Comparison of ENCODE assay signal across 14 cellular contexts in the genomic region with DNA sequence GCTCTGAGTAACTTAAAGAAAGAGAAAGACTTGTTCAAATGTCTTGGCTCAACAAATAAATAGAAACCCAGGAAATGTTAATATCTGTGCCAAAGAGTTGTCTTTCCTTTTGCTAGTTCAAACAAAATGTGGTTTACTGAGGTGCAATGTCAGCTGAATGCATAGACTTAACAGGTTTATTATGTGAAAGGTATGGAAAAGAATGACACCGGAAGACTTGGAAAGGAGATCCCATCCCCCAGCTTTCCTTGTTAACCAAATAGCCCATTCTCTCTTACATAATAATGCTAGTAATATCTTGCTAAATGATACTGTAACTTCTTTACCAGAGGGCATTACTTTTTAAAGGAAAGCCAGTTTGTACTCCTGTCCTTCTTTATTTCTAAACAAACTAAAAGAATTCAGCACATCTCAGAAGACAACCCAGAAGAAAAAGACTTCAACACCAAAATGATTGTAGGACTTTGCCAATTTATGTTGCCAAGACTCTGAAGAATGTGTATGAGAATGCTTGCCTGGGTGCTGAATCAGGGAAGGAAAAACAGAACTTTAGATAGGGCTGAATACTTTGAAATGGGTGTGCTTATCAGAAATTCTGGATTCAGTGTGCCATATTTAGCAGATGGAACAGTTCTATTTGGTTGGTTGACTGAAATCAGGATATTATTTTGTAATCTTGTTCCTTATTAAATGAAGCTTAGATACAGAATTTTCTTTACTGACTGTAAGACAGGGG.
A peak's percentile ranks its signal among the peaks of the same experiment; 100 is the strongest.
DNase-seq lines count a peak whose midpoint lies in the region; ATAC-seq and TF ChIP-seq lines count a peak whose summit lies in the region.
"Had no signal": no experiment of that assay in that cellular context is flagged by ENCODE, and none has a peak within 500 bp of the region (broad histone marks: within the 10 kb centered on the region; RNA-seq: fewer than 3 reads in every experiment).

No MANE protein-coding gene starts in this region.

- H3K36me3 Mint-ChIP-seq in WTC11 (peaks cover 7% of the 10 kb centered on the region), CD14-positive monocyte (no peaks in the 10 kb centered on the region), natural killer cell (no peaks in the 10 kb centered on the region)
- H3K36me3 Mint-ChIP-seq: CD4-positive, alpha-beta memory T cell had no signal

- no peak for TF ChIP-seq CTCF in WTC11 (IDR thresholded peaks at IDR 0.05)
- TF ChIP-seq CTCF in epithelial cell of esophagus (IDR thresholded peaks at IDR 0.05; ENCODE audit: insufficient read depth, low read depth, low read length, missing control alignments), result no peak
- TF ChIP-seq CTCF in omental fat pad (IDR thresholded peaks at IDR 0.05), result no peak
- TF ChIP-seq CTCF in CD14-positive monocyte (IDR thresholded peaks at IDR 0.05), result no peak
- TF ChIP-seq CTCF in natural killer cell (IDR thresholded peaks at IDR 0.05), result no peak

- no peaks in the 10 kb centered on the region for H3K36me3 ChIP-seq in HUES48 (ENCODE audit: control insufficient read depth, insufficient read depth, low read length)

- ATAC-seq in WTC11, result peak; percentile 48
- peak; percentile 23 for ATAC-seq in omental fat pad (ENCODE audit: low FRiP score)
- ATAC-seq in natural killer cell, result no peak
- ATAC-seq: GM12878, HCT116, HepG2 had no signal

- H3K9me3 Mint-ChIP-seq in WTC11, result peaks cover 29% of the 10 kb centered on the region
- H3K9me3 Mint-ChIP-seq in CD14-positive monocyte, result peaks cover 2 to 13% (median 8%) of the 10 kb centered on the region in 7 donors
- no peaks in the 10 kb centered on the region for H3K9me3 Mint-ChIP-seq in natural killer cell

- DNase-seq in WTC11 (ENCODE audit: low spot score) (no peak), epithelial cell of esophagus (ENCODE audit: low read depth) (peak; percentile 63), omental fat pad (ENCODE audit: low spot score) (no peak), CD14-positive monocyte (ENCODE audit: low spot score) (no peak), natural killer cell (no peak), T-helper 9 cell (no peak)
- DNase-seq: C1 segment of cervical spinal cord; CD4-positive, alpha-beta memory T cell; DMS79 had no signal

- H3K9ac ChIP-seq in HUES48 (ENCODE audit: low read depth, low read length), result no peak overlapping the region

- H3K9me3 ChIP-seq in HUES48 (ENCODE audit: control insufficient read depth, insufficient read depth, low read length), result no peaks in the 10 kb centered on the region

- peaks cover 26% of the 10 kb centered on the region for H3K4me1 ChIP-seq in HUES48 (ENCODE audit: control insufficient read depth, insufficient read depth, low read length)

- no peaks in the 10 kb centered on the region for H3K27me3 Mint-ChIP-seq in WTC11 (ENCODE audit: low read depth)
- peaks cover 0 to 2% (median 0%) of the 10 kb centered on the region in 3 donors for H3K27me3 Mint-ChIP-seq in CD14-positive monocyte (ENCODE audit: low read depth in 3 of 3)
- H3K27me3 Mint-ChIP-seq in natural killer cell (ENCODE audit: low read depth in 2 of 2), result peaks cover 0 to 3% of the 10 kb centered on the region in 2 donors
- H3K27me3 Mint-ChIP-seq: B cell; CD4-positive, alpha-beta memory T cell had no signal

- CTCF ChIA-PET in WTC11 (lab: Charles Lee), result no interaction called here

- H3K27ac ChIP-seq in HUES48 (ENCODE audit: low read depth, low read length), result peak overlapping the region; percentile 59

- peak overlapping the region; percentile 13 for H3K27ac Mint-ChIP-seq in WTC11
- no peak overlapping the region for H3K27ac Mint-ChIP-seq in CD14-positive monocyte
- no peak overlapping the region for H3K27ac Mint-ChIP-seq in natural killer cell
- H3K27ac Mint-ChIP-seq: B cell; CD4-positive, alpha-beta memory T cell had no signal

- H3K4me1 Mint-ChIP-seq in WTC11 (peaks cover 46% of the 10 kb centered on the region), CD14-positive monocyte (no peaks in the 10 kb centered on the region), natural killer cell (no peaks in the 10 kb centered on the region)
- H3K4me1 Mint-ChIP-seq: B cell; CD4-positive, alpha-beta memory T cell had no signal

- H3K4me3 Mint-ChIP-seq in WTC11 (no peak overlapping the region), CD14-positive monocyte (no peak overlapping the region), natural killer cell (no peak overlapping the region)
- H3K4me3 Mint-ChIP-seq: B cell; CD4-positive, alpha-beta memory T cell had no signal

- intact Hi-C loops in CD14-positive monocyte (cut with micrococcal nuclease) (no loop called here), natural killer cell (cut with micrococcal nuclease) (no loop called here)

- no peaks in the 10 kb centered on the region for H3K27me3 ChIP-seq in HUES48 (ENCODE audit: control insufficient read depth, insufficient read depth, low read length)

- POLR2A ChIA-PET in WTC11 (lab: Charles Lee), result no interaction called here

- H3K4me3 ChIP-seq in HUES48 (ENCODE audit: low read depth, low read length) (peak overlapping the region; percentile 22; the same call in 1 of the 2 replicates), epithelial cell of esophagus (ENCODE audit: low read length) (no peak overlapping the region)
- H3K4me3 ChIP-seq: GM12878 had no signal

TF ChIP-seq in WTC11, 78 proteins besides CTCF, POLR2A, EP300 and RAD21:
- TF ChIP-seq FOXJ3 (CRISPR knock-in tag; IDR thresholded peaks at IDR 0.05; ENCODE audit: borderline replicate concordance), result no peak
- TF ChIP-seq ZBTB21 (CRISPR knock-in tag; IDR thresholded peaks at IDR 0.05; ENCODE audit: borderline replicate concordance), result no peak
- no peak for TF ChIP-seq PRRX2 (CRISPR knock-in tag; IDR thresholded peaks at IDR 0.05)
- TF ChIP-seq, protein P1, sequence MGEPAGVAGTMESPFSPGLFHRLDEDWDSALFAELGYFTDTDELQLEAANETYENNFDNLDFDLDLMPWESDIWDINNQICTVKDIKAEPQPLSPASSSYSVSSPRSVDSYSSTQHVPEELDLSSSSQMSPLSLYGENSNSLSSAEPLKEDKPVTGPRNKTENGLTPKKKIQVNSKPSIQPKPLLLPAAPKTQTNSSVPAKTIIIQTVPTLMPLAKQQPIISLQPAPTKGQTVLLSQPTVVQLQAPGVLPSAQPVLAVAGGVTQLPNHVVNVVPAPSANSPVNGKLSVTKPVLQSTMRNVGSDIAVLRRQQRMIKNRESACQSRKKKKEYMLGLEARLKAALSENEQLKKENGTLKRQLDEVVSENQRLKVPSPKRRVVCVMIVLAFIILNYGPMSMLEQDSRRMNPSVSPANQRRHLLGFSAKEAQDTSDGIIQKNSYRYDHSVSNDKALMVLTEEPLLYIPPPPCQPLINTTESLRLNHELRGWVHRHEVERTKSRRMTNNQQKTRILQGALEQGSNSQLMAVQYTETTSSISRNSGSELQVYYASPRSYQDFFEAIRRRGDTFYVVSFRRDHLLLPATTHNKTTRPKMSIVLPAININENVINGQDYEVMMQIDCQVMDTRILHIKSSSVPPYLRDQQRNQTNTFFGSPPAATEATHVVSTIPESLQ (CRISPR knock-in tag; IDR thresholded peaks at IDR 0.05), result no peak
- TF ChIP-seq, protein P2, sequence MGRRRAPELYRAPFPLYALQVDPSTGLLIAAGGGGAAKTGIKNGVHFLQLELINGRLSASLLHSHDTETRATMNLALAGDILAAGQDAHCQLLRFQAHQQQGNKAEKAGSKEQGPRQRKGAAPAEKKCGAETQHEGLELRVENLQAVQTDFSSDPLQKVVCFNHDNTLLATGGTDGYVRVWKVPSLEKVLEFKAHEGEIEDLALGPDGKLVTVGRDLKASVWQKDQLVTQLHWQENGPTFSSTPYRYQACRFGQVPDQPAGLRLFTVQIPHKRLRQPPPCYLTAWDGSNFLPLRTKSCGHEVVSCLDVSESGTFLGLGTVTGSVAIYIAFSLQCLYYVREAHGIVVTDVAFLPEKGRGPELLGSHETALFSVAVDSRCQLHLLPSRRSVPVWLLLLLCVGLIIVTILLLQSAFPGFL (CRISPR knock-in tag; IDR thresholded peaks at IDR 0.05; ENCODE audit: borderline replicate concordance), result no peak
- TF ChIP-seq FOXP1 (CRISPR knock-in tag; IDR thresholded peaks at IDR 0.05; ENCODE audit: borderline replicate concordance), result no peak
- TF ChIP-seq KAT7 (CRISPR knock-in tag; IDR thresholded peaks at IDR 0.05; ENCODE audit: borderline replicate concordance), result no peak

Comparison
In these comparisons a context has a peak if more than half of its experiments do, and no peak if none do; other contexts are left out.
1. ATAC-seq: peak in WTC11 (single experiment) and omental fat pad (single experiment); none in natural killer cell (0 of 3).